Comparison of ENCODE assay signal across 1 cellular context in the genomic region with DNA sequence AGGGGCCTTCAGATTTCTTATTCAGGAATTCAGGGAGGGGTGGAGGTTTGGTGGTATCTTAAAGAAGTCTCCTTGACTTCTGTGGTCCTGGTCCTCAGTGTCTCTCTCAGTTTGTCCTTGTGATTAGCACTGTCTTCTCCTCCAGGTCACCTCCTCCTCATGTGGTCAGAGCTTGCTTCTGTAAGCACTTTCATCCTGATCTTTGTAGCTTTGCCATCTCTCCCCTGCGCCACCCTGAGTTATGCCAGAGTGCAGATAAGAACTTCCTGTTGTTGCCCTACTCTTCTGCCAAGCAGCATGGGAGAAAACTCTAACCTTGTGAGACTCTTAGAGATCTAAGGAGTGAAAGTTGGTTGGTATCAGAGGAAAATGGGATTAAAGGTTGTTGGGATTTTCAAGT.
TF ChIP-seq lines count a peak whose summit lies in the region.

No MANE protein-coding gene starts in this region.

TF ChIP-seq in HepG2, 621 proteins besides CTCF, POLR2A, EP300 and RAD21 (continued from another document):
- no peak for TF ChIP-seq TARDBP (CRISPR knock-in tag; IDR thresholded peaks at IDR 0.05)
- no peak for TF ChIP-seq SMARCC2 (IDR thresholded peaks at IDR 0.05)
- TF ChIP-seq, protein P1, sequence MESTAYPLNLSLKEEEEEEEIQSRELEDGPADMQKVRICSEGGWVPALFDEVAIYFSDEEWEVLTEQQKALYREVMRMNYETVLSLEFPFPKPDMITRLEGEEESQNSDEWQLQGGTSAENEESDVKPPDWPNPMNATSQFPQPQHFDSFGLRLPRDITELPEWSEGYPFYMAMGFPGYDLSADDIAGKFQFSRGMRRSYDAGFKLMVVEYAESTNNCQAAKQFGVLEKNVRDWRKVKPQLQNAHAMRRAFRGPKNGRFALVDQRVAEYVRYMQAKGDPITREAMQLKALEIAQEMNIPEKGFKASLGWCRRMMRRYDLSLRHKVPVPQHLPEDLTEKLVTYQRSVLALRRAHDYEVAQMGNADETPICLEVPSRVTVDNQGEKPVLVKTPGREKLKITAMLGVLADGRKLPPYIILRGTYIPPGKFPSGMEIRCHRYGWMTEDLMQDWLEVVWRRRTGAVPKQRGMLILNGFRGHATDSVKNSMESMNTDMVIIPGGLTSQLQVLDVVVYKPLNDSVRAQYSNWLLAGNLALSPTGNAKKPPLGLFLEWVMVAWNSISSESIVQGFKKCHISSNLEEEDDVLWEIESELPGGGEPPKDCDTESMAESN (CRISPR knock-in tag; conservative IDR thresholded peaks at IDR 0.05) = no peak
- TF ChIP-seq RAD51 (IDR thresholded peaks at IDR 0.05; ENCODE audit: borderline replicate concordance) = no peak
- no peak for TF ChIP-seq ATF1 (CRISPR knock-in tag; IDR thresholded peaks at IDR 0.05)
- no peak for TF ChIP-seq FOSL2 (CRISPR knock-in tag; IDR thresholded peaks at IDR 0.05)
- TF ChIP-seq CENPT (CRISPR knock-in tag; IDR thresholded peaks at IDR 0.05; ENCODE audit: low read depth) = no peak
- TF ChIP-seq, protein P2, sequence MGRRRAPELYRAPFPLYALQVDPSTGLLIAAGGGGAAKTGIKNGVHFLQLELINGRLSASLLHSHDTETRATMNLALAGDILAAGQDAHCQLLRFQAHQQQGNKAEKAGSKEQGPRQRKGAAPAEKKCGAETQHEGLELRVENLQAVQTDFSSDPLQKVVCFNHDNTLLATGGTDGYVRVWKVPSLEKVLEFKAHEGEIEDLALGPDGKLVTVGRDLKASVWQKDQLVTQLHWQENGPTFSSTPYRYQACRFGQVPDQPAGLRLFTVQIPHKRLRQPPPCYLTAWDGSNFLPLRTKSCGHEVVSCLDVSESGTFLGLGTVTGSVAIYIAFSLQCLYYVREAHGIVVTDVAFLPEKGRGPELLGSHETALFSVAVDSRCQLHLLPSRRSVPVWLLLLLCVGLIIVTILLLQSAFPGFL (CRISPR knock-in tag; IDR thresholded peaks at IDR 0.05) = no peak
- TF ChIP-seq SMC3 (IDR thresholded peaks at IDR 0.05; ENCODE audit: low read length) = no peak
- no peak for TF ChIP-seq NFKBIZ (CRISPR knock-in tag; IDR thresholded peaks at IDR 0.05)
